In genomic region chr3:49428697-49429100, GRCh38 we compare ENCODE assay signal across 8 cellular contexts. TPM values are rescaled to one million over a fixed set of nuclear protein-coding genes. Genes with fewer than 3 reads are reported as not detected.
DNase-seq lines count a peak whose midpoint lies in the region; ATAC-seq and TF ChIP-seq lines count a peak whose summit lies in the region.

No MANE protein-coding gene starts in this region.

- TF ChIP-seq CTCF in BE2C (IDR thresholded peaks at IDR 0.05; ENCODE audit: low read depth, low read length) (no peak), HFFc6 (IDR thresholded peaks at IDR 0.05) (peak; percentile 14; the same call in 1 of the 2 replicates), ascending aorta (IDR thresholded peaks at IDR 0.05) (no peak), thyroid gland (IDR thresholded peaks at IDR 0.05) (peak in 1 of 6 experiments; percentile 13)

- H3K27ac ChIP-seq in ascending aorta (peak overlapping the region; percentile 91 to 93), thyroid gland (peak overlapping the region; percentile 65 to 90 (median 78))

- peak overlapping the region; percentile 63 for H3K4me3 ChIP-seq in BE2C (ENCODE audit: low read depth, low read length)
- H3K4me3 ChIP-seq in ascending aorta: peak overlapping the region; percentile 83 to 92
- peak overlapping the region in 2 of 3 donors; percentile 6 to 56 for H3K4me3 ChIP-seq in thyroid gland (replicated peaks in 1 of 3)

- H3K4me3 Mint-ChIP-seq in HFFc6: peak overlapping the region; percentile 97

- H3K27me3 Mint-ChIP-seq in HFFc6 (ENCODE audit: insufficient read depth): peaks cover 5% of the 10 kb centered on the region

- H3K9me3 ChIP-seq in BE2C (no peaks in the 10 kb centered on the region), ascending aorta (no peaks in the 10 kb centered on the region), thyroid gland (no peaks in the 10 kb centered on the region)

- H3K9me3 Mint-ChIP-seq in HFFc6: no peaks in the 10 kb centered on the region

- peak overlapping the region; percentile 98 for H3K27ac Mint-ChIP-seq in HFFc6

- WGBS in thyroid gland, 2 donors: 7 to 8% methylated on average over 13 of the region's 13 CpGs

- peaks cover 11% of the 10 kb centered on the region; the same call in 1 of the 2 replicates for H3K36me3 Mint-ChIP-seq in HFFc6 (ENCODE audit: low read depth)

- H3K4me1 Mint-ChIP-seq in HFFc6 (ENCODE audit: low read depth): peaks cover 21% of the 10 kb centered on the region; the same call in 1 of the 2 replicates

- DNase-seq in BE2C: no peak
- DNase-seq in HFFc6: no peak
- DNase-seq in ascending aorta (ENCODE audit: low spot score in 2 of 2): no peak
- no peak for DNase-seq in left colon
- no peak for DNase-seq in thyroid gland
- DNase-seq in activated gamma-delta T cell treated with Interleukin-2 at 50 U/mL for 16 hours: no peak

- H3K27me3 ChIP-seq in BE2C (no peaks in the 10 kb centered on the region), ascending aorta (no peaks in the 10 kb centered on the region), thyroid gland (no peaks in the 10 kb centered on the region)

- ATAC-seq in left colon: peak; percentile 71
- no peak for ATAC-seq in GM18858 (IDR thresholded peaks at IDR 0.05; ENCODE audit: unreplicated experiment)
- ATAC-seq in HG03439 (IDR thresholded peaks at IDR 0.05; ENCODE audit: unreplicated experiment): no peak

- intact Hi-C loops in ascending aorta (cut with DNase I): loop anchor here (1.0 kb wide), 3 partner anchors 16 to 42 kb away; partner anchors contain the start of genes DAG1 and TCTA
- intact Hi-C loops in left colon (cut with DNase I, micrococcal nuclease): no loop called here
- intact Hi-C loops in thyroid gland (cut with DNase I): no loop called here

- H3K4me1 ChIP-seq in BE2C: no peaks in the 10 kb centered on the region
- H3K4me1 ChIP-seq in ascending aorta: peaks cover 0 to 7% of the 10 kb centered on the region in 2 donors
- peaks cover 7 to 13% of the 10 kb centered on the region in 2 donors for H3K4me1 ChIP-seq in thyroid gland

- no peak for TF ChIP-seq POLR2A in thyroid gland (IDR thresholded peaks at IDR 0.05)

- no peaks in the 10 kb centered on the region for H3K36me3 ChIP-seq in BE2C
- H3K36me3 ChIP-seq in ascending aorta: peaks cover 7 to 24% of the 10 kb centered on the region in 2 donors
- H3K36me3 ChIP-seq in thyroid gland: peaks cover 3 to 10% of the 10 kb centered on the region in 2 donors

RNA-seq across cellular contexts. Expression of gene NICN1, which starts 0.4 kb away (rescaled TPM):
- polyA plus RNA-seq in BE2C (2012; ENCODE audit: insufficient read depth, insufficient read length, low read depth): 1.9 TPM
- 10 to 100 TPM; 10.3 to 15.8 (median 13.2) TPM for total RNA-seq in HFFc6 (2021; fragmentation: NEBNext Ultra II Directional; extraction: Animal tissue kit (Norgen Biotek cat#: 25700))
- total RNA-seq in ascending aorta (2.2 TPM), left colon (10 to 100 TPM in 1 of 2 donors, 1 to 10 TPM in 1; 9.6 to 11.9 TPM), thyroid gland (10 to 100 TPM; 10.7 to 20.9 (median 16.7) TPM)

RNA-seq across cellular contexts. Expression of gene AMT, which starts 6.4 kb away (rescaled TPM):
- 2.0 TPM for polyA plus RNA-seq in BE2C (2012; ENCODE audit: insufficient read depth, insufficient read length, low read depth)
- 1 to 10 TPM in 5 of 6 experiments, under 1 TPM in 1; 0.78 to 3.2 (median 1.2) TPM for total RNA-seq in HFFc6 (2021; fragmentation: NEBNext Ultra II Directional; extraction: Animal tissue kit (Norgen Biotek cat#: 25700))
- total RNA-seq in ascending aorta: not detected
- total RNA-seq in left colon: 10 to 100 TPM; 21.5 to 24.7 TPM
- total RNA-seq in thyroid gland: 1 to 10 TPM; 3.5 to 7.9 (median 5.9) TPM

RNA-seq across cellular contexts. Expression of gene TCTA, which starts 16.5 kb away (rescaled TPM):
- polyA plus RNA-seq in BE2C (2012; ENCODE audit: insufficient read depth, insufficient read length, low read depth): 26.8 TPM
- total RNA-seq in HFFc6 (2021; fragmentation: NEBNext Ultra II Directional; extraction: Animal tissue kit (Norgen Biotek cat#: 25700)): 10 to 100 TPM; 45.5 to 58.7 (median 49.9) TPM
- total RNA-seq in ascending aorta (51.5 TPM), left colon (10 to 100 TPM; 39.5 to 41.7 TPM), thyroid gland (100 to 1,000 TPM in 2 of 4 donors, 10 to 100 TPM in 2; 50.4 to 177 (median 94.8) TPM)

RNA-seq across cellular contexts. Expression of gene RHOA, which starts 16.9 kb away (rescaled TPM):
- 311 TPM for polyA plus RNA-seq in BE2C (2012; ENCODE audit: insufficient read depth, insufficient read length, low read depth)
- total RNA-seq in HFFc6 (2021; fragmentation: NEBNext Ultra II Directional; extraction: Animal tissue kit (Norgen Biotek cat#: 25700)): 100 to 1,000 TPM; 703 to 739 (median 716) TPM
- 426 TPM for total RNA-seq in ascending aorta
- 100 to 1,000 TPM; 466 to 477 TPM for total RNA-seq in left colon
- 100 to 1,000 TPM; 437 to 789 (median 587) TPM for total RNA-seq in thyroid gland

RNA-seq across cellular contexts. Expression of gene DAG1, which starts 41.4 kb away (rescaled TPM):
- 31.4 TPM for polyA plus RNA-seq in BE2C (2012; ENCODE audit: insufficient read depth, insufficient read length, low read depth)
- 100 to 1,000 TPM; 101 to 121 (median 106) TPM for total RNA-seq in HFFc6 (2021; fragmentation: NEBNext Ultra II Directional; extraction: Animal tissue kit (Norgen Biotek cat#: 25700))
- total RNA-seq in ascending aorta (57.9 TPM), left colon (100 to 1,000 TPM in 1 of 2 donors, 10 to 100 TPM in 1; 88.3 to 107 TPM), thyroid gland (10 to 100 TPM; 55.1 to 86.7 (median 79.6) TPM)

Comparison
In these comparisons a context has a peak if more than half of its experiments do, and no peak if none do; other contexts are left out.
1. H3K4me3 ChIP-seq: peak in every context shown above with its lines; median percentile 88 in ascending aorta; 63 in BE2C; 31 in thyroid gland.